1 cellular context compared by ENCODE assay signal in genomic region chr18:812673-813404, GRCh38.
TF ChIP-seq lines count a peak whose summit lies in the region.

No MANE protein-coding gene starts in this region.

TF ChIP-seq in K562, 482 proteins besides CTCF, POLR2A, EP300 and RAD21 (continued from another document and continues in another):
- no peak for TF ChIP-seq ZNF766 (CRISPR knock-in tag; conservative IDR thresholded peaks at IDR 0.05)
- no peak for TF ChIP-seq PHF20 (IDR thresholded peaks at IDR 0.05; ENCODE audit: partially characterized antibody)
- TF ChIP-seq FOXK2 (conservative IDR thresholded peaks at IDR 0.05 in 1 of 2, IDR thresholded peaks at IDR 0.05 in 1 of 2; ENCODE audit: low read depth in 2 of 2): peak in 1 of 2 experiments; percentile 80; a peak in 2 of 4 replicates
- no peak for TF ChIP-seq ADNP (tag; IDR thresholded peaks at IDR 0.05)
- peak; percentile 66 for TF ChIP-seq DPF2 (IDR thresholded peaks at IDR 0.05)
- peak; percentile 63; the same call in 1 of the 2 replicates for TF ChIP-seq ZBTB9 (CRISPR knock-in tag; IDR thresholded peaks at IDR 0.05)
- TF ChIP-seq HEY1 (CRISPR knock-in tag; IDR thresholded peaks at IDR 0.05; ENCODE audit: borderline replicate concordance): no peak
- TF ChIP-seq EP400 (IDR thresholded peaks at IDR 0.05): no peak
- TF ChIP-seq FUS (optimal IDR thresholded peaks at IDR 0.05; ENCODE audit: low read depth, low read length): no peak
- no peak for TF ChIP-seq MCM5 (IDR thresholded peaks at IDR 0.05; ENCODE audit: low read depth)
- no peak for TF ChIP-seq HSF4 (CRISPR knock-in tag; IDR thresholded peaks at IDR 0.05; ENCODE audit: borderline replicate concordance)
- TF ChIP-seq NFYB (IDR thresholded peaks at IDR 0.05; ENCODE audit: extremely low read depth, insufficient read length): no peak
- TF ChIP-seq NR4A1 (CRISPR knock-in tag; IDR thresholded peaks at IDR 0.05): no peak
- TF ChIP-seq NR4A1 (tag; IDR thresholded peaks at IDR 0.05): peak; percentile 87
- TF ChIP-seq ZNF77 (CRISPR knock-in tag; IDR thresholded peaks at IDR 0.05): no peak
- TF ChIP-seq NR2C1 (IDR thresholded peaks at IDR 0.05): no peak
- no peak; the same call in 1 of the 2 replicates for TF ChIP-seq NR2C1 (tag; IDR thresholded peaks at IDR 0.05)
- TF ChIP-seq, protein P1, sequence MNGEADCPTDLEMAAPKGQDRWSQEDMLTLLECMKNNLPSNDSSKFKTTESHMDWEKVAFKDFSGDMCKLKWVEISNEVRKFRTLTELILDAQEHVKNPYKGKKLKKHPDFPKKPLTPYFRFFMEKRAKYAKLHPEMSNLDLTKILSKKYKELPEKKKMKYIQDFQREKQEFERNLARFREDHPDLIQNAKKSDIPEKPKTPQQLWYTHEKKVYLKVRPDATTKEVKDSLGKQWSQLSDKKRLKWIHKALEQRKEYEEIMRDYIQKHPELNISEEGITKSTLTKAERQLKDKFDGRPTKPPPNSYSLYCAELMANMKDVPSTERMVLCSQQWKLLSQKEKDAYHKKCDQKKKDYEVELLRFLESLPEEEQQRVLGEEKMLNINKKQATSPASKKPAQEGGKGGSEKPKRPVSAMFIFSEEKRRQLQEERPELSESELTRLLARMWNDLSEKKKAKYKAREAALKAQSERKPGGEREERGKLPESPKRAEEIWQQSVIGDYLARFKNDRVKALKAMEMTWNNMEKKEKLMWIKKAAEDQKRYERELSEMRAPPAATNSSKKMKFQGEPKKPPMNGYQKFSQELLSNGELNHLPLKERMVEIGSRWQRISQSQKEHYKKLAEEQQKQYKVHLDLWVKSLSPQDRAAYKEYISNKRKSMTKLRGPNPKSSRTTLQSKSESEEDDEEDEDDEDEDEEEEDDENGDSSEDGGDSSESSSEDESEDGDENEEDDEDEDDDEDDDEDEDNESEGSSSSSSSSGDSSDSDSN (IDR thresholded peaks at IDR 0.05; ENCODE audit: borderline replicate concordance in 1 of 2, low read depth in 2 of 2, low read length in 2 of 2): peak; percentile 4 to 11; a peak in 1 of 4 replicates
- TF ChIP-seq FOXJ3 (CRISPR knock-in tag; IDR thresholded peaks at IDR 0.05): no peak
- TF ChIP-seq, protein P2, sequence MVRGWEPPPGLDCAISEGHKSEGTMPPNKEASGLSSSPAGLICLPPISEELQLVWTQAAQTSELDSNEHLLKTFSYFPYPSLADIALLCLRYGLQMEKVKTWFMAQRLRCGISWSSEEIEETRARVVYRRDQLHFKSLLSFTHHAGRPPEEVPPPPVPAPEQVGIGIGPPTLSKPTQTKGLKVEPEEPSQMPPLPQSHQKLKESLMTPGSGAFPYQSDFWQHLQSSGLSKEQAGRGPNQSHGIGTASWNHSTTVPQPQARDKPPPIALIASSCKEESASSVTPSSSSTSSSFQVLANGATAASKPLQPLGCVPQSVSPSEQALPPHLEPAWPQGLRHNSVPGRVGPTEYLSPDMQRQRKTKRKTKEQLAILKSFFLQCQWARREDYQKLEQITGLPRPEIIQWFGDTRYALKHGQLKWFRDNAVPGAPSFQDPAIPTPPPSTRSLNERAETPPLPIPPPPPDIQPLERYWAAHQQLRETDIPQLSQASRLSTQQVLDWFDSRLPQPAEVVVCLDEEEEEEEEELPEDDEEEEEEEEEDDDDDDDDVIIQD (CRISPR knock-in tag; IDR thresholded peaks at IDR 0.05): no peak
- peak; percentile 71 for TF ChIP-seq HDAC2 (IDR thresholded peaks at IDR 0.05)
- 0 out of 2 replicates have a peak, but pooled peaks have one; percentile 17 for TF ChIP-seq ZNF41 (CRISPR knock-in tag; conservative IDR thresholded peaks at IDR 0.05)
- TF ChIP-seq, protein P3, sequence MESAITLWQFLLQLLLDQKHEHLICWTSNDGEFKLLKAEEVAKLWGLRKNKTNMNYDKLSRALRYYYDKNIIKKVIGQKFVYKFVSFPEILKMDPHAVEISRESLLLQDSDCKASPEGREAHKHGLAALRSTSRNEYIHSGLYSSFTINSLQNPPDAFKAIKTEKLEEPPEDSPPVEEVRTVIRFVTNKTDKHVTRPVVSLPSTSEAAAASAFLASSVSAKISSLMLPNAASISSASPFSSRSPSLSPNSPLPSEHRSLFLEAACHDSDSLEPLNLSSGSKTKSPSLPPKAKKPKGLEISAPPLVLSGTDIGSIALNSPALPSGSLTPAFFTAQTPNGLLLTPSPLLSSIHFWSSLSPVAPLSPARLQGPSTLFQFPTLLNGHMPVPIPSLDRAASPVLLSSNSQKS (CRISPR knock-in tag; IDR thresholded peaks at IDR 0.05): no peak
- no peak; the same call in 1 of the 2 replicates for TF ChIP-seq ZNF24 (IDR thresholded peaks at IDR 0.05)
- TF ChIP-seq U2AF1 (optimal IDR thresholded peaks at IDR 0.05; ENCODE audit: low read depth, low read length): no peak
- peak; percentile 88 for TF ChIP-seq KDM5B (IDR thresholded peaks at IDR 0.05; ENCODE audit: insufficient replicate concordance, low read depth, low read length)
- peak; percentile 86; the same call in 1 of the 2 replicates for TF ChIP-seq RNF2 (IDR thresholded peaks at IDR 0.05)
- TF ChIP-seq, protein P4, sequence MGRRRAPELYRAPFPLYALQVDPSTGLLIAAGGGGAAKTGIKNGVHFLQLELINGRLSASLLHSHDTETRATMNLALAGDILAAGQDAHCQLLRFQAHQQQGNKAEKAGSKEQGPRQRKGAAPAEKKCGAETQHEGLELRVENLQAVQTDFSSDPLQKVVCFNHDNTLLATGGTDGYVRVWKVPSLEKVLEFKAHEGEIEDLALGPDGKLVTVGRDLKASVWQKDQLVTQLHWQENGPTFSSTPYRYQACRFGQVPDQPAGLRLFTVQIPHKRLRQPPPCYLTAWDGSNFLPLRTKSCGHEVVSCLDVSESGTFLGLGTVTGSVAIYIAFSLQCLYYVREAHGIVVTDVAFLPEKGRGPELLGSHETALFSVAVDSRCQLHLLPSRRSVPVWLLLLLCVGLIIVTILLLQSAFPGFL (CRISPR knock-in tag; IDR thresholded peaks at IDR 0.05): no peak
- peak; percentile 55 for TF ChIP-seq CHD1 (IDR thresholded peaks at IDR 0.05; ENCODE audit: low read length)
- TF ChIP-seq, protein P5, sequence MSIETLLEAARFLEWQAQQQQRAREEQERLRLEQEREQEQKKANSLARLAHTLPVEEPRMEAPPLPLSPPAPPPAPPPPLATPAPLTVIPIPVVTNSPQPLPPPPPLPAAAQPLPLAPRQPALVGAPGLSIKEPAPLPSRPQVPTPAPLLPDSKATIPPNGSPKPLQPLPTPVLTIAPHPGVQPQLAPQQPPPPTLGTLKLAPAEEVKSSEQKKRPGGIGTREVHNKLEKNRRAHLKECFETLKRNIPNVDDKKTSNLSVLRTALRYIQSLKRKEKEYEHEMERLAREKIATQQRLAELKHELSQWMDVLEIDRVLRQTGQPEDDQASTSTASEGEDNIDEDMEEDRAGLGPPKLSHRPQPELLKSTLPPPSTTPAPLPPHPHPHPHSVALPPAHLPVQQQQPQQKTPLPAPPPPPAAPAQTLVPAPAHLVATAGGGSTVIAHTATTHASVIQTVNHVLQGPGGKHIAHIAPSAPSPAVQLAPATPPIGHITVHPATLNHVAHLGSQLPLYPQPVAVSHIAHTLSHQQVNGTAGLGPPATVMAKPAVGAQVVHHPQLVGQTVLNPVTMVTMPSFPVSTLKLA (conservative IDR thresholded peaks at IDR 0.05): no peak
- no peak for TF ChIP-seq RBM14 (IDR thresholded peaks at IDR 0.05; ENCODE audit: borderline replicate concordance, insufficient read depth, low read depth, low read length)
- TF ChIP-seq PCBP1 (IDR thresholded peaks at IDR 0.05; ENCODE audit: low read depth, low read length, poor library complexity, severe bottlenecking): no peak
- TF ChIP-seq, protein P6, sequence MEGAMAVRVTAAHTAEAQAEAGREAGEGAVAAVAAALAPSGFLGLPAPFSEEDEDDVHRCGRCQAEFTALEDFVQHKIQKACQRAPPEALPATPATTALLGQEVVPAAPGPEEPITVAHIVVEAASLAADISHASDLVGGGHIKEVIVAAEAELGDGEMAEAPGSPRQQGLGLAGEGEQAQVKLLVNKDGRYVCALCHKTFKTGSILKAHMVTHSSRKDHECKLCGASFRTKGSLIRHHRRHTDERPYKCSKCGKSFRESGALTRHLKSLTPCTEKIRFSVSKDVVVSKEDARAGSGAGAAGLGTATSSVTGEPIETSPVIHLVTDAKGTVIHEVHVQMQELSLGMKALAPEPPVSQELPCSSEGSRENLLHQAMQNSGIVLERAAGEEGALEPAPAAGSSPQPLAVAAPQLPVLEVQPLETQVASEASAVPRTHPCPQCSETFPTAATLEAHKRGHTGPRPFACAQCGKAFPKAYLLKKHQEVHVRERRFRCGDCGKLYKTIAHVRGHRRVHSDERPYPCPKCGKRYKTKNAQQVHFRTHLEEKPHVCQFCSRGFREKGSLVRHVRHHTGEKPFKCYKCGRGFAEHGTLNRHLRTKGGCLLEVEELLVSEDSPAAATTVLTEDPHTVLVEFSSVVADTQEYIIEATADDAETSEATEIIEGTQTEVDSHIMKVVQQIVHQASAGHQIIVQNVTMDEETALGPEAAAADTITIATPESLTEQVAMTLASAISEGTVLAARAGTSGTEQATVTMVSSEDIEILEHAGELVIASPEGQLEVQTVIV (CRISPR knock-in tag; IDR thresholded peaks at IDR 0.05; ENCODE audit: borderline replicate concordance): no peak
- peak; percentile 48; the same call in 1 of the 2 replicates for TF ChIP-seq MTA1 (IDR thresholded peaks at IDR 0.05; ENCODE audit: borderline replicate concordance)
- peak in 1 of 2 experiments; percentile 96; a peak in 2 of 4 replicates for TF ChIP-seq ETV6 (IDR thresholded peaks at IDR 0.05; ENCODE audit: borderline replicate concordance in 1 of 2, low read depth in 2 of 2, low read length in 1 of 2)
- no peak for TF ChIP-seq ETV6 (CRISPR knock-in tag; IDR thresholded peaks at IDR 0.05; ENCODE audit: borderline replicate concordance)
- no peak for TF ChIP-seq DACH1 (IDR thresholded peaks at IDR 0.05; ENCODE audit: partially characterized antibody)
- no peak for TF ChIP-seq SETDB1 (IDR thresholded peaks at IDR 0.05; ENCODE audit: low read length)
- peak; percentile 68 to 86; a peak in 3 of 4 replicates for TF ChIP-seq MLLT1 (IDR thresholded peaks at IDR 0.05)
- no peak for TF ChIP-seq ARID1B (IDR thresholded peaks at IDR 0.05)
- TF ChIP-seq ZNF707 (CRISPR knock-in tag; conservative IDR thresholded peaks at IDR 0.05): no peak
- TF ChIP-seq GATAD2A (IDR thresholded peaks at IDR 0.05): no peak
- TF ChIP-seq NEUROD1 (IDR thresholded peaks at IDR 0.05; ENCODE audit: borderline replicate concordance, low read depth, low read length, partially characterized antibody): no peak
- no peak for TF ChIP-seq HNRNPUL1 (IDR thresholded peaks at IDR 0.05; ENCODE audit: low read length)
- 0 out of 2 replicates have a peak, but pooled peaks have one; percentile 8 for TF ChIP-seq KLF16 (IDR thresholded peaks at IDR 0.05)
- TF ChIP-seq ZNF140 (CRISPR knock-in tag; IDR thresholded peaks at IDR 0.05): no peak
- peak; percentile 65; the same call in 1 of the 2 replicates for TF ChIP-seq KAT7 (CRISPR knock-in tag; IDR thresholded peaks at IDR 0.05; ENCODE audit: borderline replicate concordance)
- no peak for TF ChIP-seq ZNF551 (CRISPR knock-in tag; IDR thresholded peaks at IDR 0.05)
